In genomic region chr19:5975388-5975728, GRCh38 we compare ENCODE assay signal across 12 cellular contexts. TPM values are rescaled to one million over a fixed set of nuclear protein-coding genes. Genes with fewer than 3 reads are reported as not detected.
DNase-seq lines count a peak whose midpoint lies in the region; ATAC-seq, FAIRE-seq and TF ChIP-seq lines count a peak whose summit lies in the region.
"Had no signal": no experiment of that assay in that cellular context is flagged by ENCODE, and none has a peak within 500 bp of the region (broad histone marks: within the 10 kb centered on the region; RNA-seq: fewer than 3 reads in every experiment).

No MANE protein-coding gene starts in this region.

- no peaks in the 10 kb centered on the region for H3K27me3 Mint-ChIP-seq in CD8-positive, alpha-beta T cell (ENCODE audit: low read depth)
- H3K27me3 Mint-ChIP-seq in IgD-negative memory B cell (peaks cover 1% of the 10 kb centered on the region), nephron (ENCODE audit: low read depth) (no peaks in the 10 kb centered on the region)
- peaks cover 2% of the 10 kb centered on the region for H3K27me3 Mint-ChIP-seq in activated naive CD8-positive, alpha-beta T cell treated with anti-CD3 and anti-CD28 coated beads, Interleukin-2, amount 50 U/mL, for 24 hours

- peaks cover 13% of the 10 kb centered on the region for H3K36me3 ChIP-seq in CD8-positive, alpha-beta T cell (ENCODE audit: insufficient read depth, low read length)

- TF ChIP-seq CTCF in CD8-positive, alpha-beta T cell (IDR thresholded peaks at IDR 0.05), result no peak
- TF ChIP-seq CTCF in nephron (IDR thresholded peaks at IDR 0.05; ENCODE audit: unreplicated experiment in 3 of 3) (no peak), D721Med (IDR thresholded peaks at IDR 0.05; ENCODE audit: insufficient read depth, missing control alignments) (no peak)

- no peaks in the 10 kb centered on the region for H3K27me3 ChIP-seq in CD8-positive, alpha-beta T cell (ENCODE audit: insufficient read depth, low read length)

- H3K4me3 ChIP-seq in CD8-positive, alpha-beta T cell (ENCODE audit: low read depth, low read length), result peak overlapping the region; percentile 24

- H3K36me3 Mint-ChIP-seq in CD8-positive, alpha-beta T cell, result peaks cover 49% of the 10 kb centered on the region
- H3K36me3 Mint-ChIP-seq in IgD-negative memory B cell (peaks cover 2% of the 10 kb centered on the region), nephron (ENCODE audit: low read depth) (peaks cover 23% of the 10 kb centered on the region)
- H3K36me3 Mint-ChIP-seq in activated naive CD8-positive, alpha-beta T cell treated with anti-CD3 and anti-CD28 coated beads, Interleukin-2, amount 50 U/mL, for 24 hours (ENCODE audit: low read depth), result peaks cover 38% of the 10 kb centered on the region

- no peak for DNase-seq in CD8-positive, alpha-beta T cell
- no peak for DNase-seq in activated naive CD8-positive, alpha-beta T cell treated with anti-CD3 and anti-CD28 coated beads, Interleukin-2, amount 50 U/mL, for 24 hours
- DNase-seq in D721Med (ENCODE audit: insufficient read length, low spot score) (no peak), HK-2 (ENCODE audit: unreplicated experiment) (no peak)
- DNase-seq: activated CD8-positive, alpha-beta memory T cell treated with anti-CD3 and anti-CD28 coated beads, Interleukin-2, amount 50 U/mL, for 48 hours; mesendoderm; MV-4-11; retina; substantia nigra had no signal

- peak overlapping the region; percentile 94 for H3K27ac Mint-ChIP-seq in CD8-positive, alpha-beta T cell
- H3K27ac Mint-ChIP-seq in IgD-negative memory B cell (peak overlapping the region; percentile 28 to 91 (median 75)), nephron (peak overlapping the region; percentile 9 to 79 (median 66))
- H3K27ac Mint-ChIP-seq in activated naive CD8-positive, alpha-beta T cell treated with anti-CD3 and anti-CD28 coated beads, Interleukin-2, amount 50 U/mL, for 24 hours, result peak overlapping the region; percentile 86

- peak overlapping the region; percentile 43 for H3K27ac ChIP-seq in CD8-positive, alpha-beta T cell (ENCODE audit: low read depth, low read length)

- H3K9me3 Mint-ChIP-seq in CD8-positive, alpha-beta T cell, result no peaks in the 10 kb centered on the region
- H3K9me3 Mint-ChIP-seq in IgD-negative memory B cell (no peaks in the 10 kb centered on the region), nephron (no peaks in the 10 kb centered on the region)
- no peaks in the 10 kb centered on the region for H3K9me3 Mint-ChIP-seq in activated naive CD8-positive, alpha-beta T cell treated with anti-CD3 and anti-CD28 coated beads, Interleukin-2, amount 50 U/mL, for 24 hours

- intact Hi-C loops in CD8-positive, alpha-beta T cell (cut with DNase I, micrococcal nuclease), result loop anchor here (5.0 to 10.0 kb wide), 5 partner anchors 173 to 399 kb away; partner anchors contain the start of genes ALKBH7 (in 1 of the 2), CATSPERD (in 1 of the 2), LONP1 (in 1 of the 2) and PSPN (in 1 of the 2)

- no peaks in the 10 kb centered on the region for H3K9me3 ChIP-seq in CD8-positive, alpha-beta T cell (ENCODE audit: low read length)

- POLR2A ChIA-PET in CD8-positive, alpha-beta T cell (lab: Charles Lee), result interaction anchor here (0.9 to 1.7 kb wide), 4 partner anchors 9 to 72 kb away, joined by 3 to 7 read pairs (median 3); partner anchors contain the start of gene NDUFA11

- no peak for ATAC-seq in CD8-positive, alpha-beta T cell
- ATAC-seq in activated naive CD8-positive, alpha-beta T cell treated with anti-CD3 and anti-CD28 coated beads, Interleukin-2, amount 50 U/mL, for 24 hours, result no peak
- ATAC-seq in HG02870 (IDR thresholded peaks at IDR 0.05; ENCODE audit: unreplicated experiment), result no peak

- peaks cover 70% of the 10 kb centered on the region for H3K4me1 ChIP-seq in CD8-positive, alpha-beta T cell (ENCODE audit: insufficient read depth, low read length)

- CTCF ChIA-PET in CD8-positive, alpha-beta T cell (lab: Charles Lee), result interaction anchor here (0.6 to 2.7 kb wide), 6 partner anchors 8 to 171 kb away, joined by 3 to 15 read pairs (median 3); no protein-coding TSS in a partner anchor

- peaks cover 74% of the 10 kb centered on the region for H3K4me1 Mint-ChIP-seq in CD8-positive, alpha-beta T cell (ENCODE audit: low read depth)
- H3K4me1 Mint-ChIP-seq in IgD-negative memory B cell (peaks cover 31 to 50% (median 35%) of the 10 kb centered on the region in 3 donors), nephron (peaks cover 59% of the 10 kb centered on the region)
- peaks cover 80% of the 10 kb centered on the region for H3K4me1 Mint-ChIP-seq in activated naive CD8-positive, alpha-beta T cell treated with anti-CD3 and anti-CD28 coated beads, Interleukin-2, amount 50 U/mL, for 24 hours

- no peak for FAIRE-seq in D721Med (lab: Jason Lieb, UNC)

- H3K4me3 Mint-ChIP-seq in CD8-positive, alpha-beta T cell, result peak overlapping the region; percentile 96
- H3K4me3 Mint-ChIP-seq in IgD-negative memory B cell, result peak overlapping the region; percentile 60 to 98 (median 81)
- peak overlapping the region; percentile 97 for H3K4me3 Mint-ChIP-seq in activated naive CD8-positive, alpha-beta T cell treated with anti-CD3 and anti-CD28 coated beads, Interleukin-2, amount 50 U/mL, for 24 hours
- H3K4me3 Mint-ChIP-seq in nephron, result peak overlapping the region; percentile 93 to 100 (median 98)

RNA-seq across cellular contexts. Expression of gene RANBP3, which starts 2.6 kb away (rescaled TPM):
- total RNA-seq in CD8-positive, alpha-beta T cell, result 100 to 1,000 TPM; 109 to 118 TPM
- polyA plus RNA-seq in IgD-negative memory B cell, result 9.4 TPM
